In the genomic region with DNA sequence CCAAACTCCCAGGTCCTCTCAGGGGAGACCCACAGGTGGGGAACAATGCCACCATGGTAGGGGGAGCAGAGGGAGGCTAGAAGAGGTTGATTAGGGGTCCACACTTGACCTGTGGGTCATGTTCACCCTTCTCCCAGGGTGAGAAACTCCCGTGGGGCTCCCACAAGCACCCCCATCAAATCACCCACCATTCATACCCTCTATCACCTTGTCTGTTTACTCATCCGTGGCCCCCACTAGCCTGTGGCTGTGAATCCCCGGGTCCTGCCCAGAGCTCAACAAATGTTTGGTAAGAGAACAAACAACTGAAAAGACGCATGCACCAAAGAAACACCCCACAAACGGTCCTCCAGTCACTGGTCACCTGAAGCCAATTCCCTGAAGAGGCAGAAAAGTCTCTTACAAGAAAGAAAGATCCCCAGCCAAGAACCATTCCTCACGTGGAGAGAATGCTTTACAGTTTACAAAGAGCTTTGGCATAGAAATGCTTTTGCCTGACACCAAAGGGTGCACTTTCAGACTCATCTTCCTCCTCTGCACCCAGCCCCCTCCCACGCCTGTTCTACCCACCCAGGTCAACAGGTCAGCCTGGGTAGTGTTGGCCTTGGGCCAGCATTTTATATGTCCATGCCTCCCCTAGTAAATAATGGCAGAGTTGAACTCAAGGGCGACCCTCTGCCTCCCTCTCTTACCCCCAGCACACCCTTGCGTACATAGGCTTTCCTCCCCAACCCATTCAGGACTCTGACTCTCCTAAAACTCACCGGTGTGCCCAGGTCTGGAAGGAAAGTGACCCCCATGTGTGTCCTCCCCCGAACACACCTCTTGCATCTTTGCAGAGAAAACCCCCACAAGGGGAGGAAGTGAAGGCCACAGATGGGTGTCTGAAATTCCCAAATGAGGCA, we compare ENCODE assay signal across 1 cellular context.
TF ChIP-seq lines count a peak whose summit lies in the region.

No MANE protein-coding gene starts in this region.

TF ChIP-seq in GM12878, 131 proteins besides CTCF, POLR2A, EP300 and RAD21:
- TF ChIP-seq RCOR1 (conservative IDR thresholded peaks at IDR 0.05; ENCODE audit: low read depth, low read length) (no peak), PBX3 (IDR thresholded peaks at IDR 0.05; ENCODE audit: insufficient replicate concordance, low read depth, low read length) (no peak), ZBED1 (IDR thresholded peaks at IDR 0.05; ENCODE audit: borderline replicate concordance) (no peak), SPI1 (IDR thresholded peaks at IDR 0.05; ENCODE audit: borderline replicate concordance, insufficient read depth, low read depth, low read length) (peak; percentile 6; the same call in 1 of the 2 replicates), MXI1 (IDR thresholded peaks at IDR 0.05; ENCODE audit: low read depth, low read length) (no peak)
